In the genomic region with DNA sequence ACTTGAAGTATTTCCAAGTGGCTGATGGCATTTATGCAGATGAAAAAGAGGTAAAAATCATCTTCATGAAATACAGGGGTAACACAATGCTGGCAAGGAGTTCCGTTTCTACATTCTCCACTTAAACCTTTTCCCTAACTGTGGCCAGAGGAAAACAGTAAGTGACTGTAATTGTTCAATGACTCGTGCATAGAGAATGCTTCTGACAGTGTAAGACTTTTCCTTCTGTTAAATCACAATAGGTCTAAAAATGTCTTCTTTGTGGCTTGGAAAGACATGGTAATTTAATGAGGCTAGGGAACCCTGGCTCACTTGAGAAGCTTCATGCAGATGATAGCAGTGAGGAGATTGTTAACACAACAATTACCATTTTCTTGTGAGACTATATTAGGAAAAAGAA, we compare ENCODE assay signal across 12 cellular contexts. TPM values are rescaled to one million over a fixed set of nuclear protein-coding genes. Genes with fewer than 3 reads are reported as not detected.
DNase-seq lines count a peak whose midpoint lies in the region; ATAC-seq, FAIRE-seq and TF ChIP-seq lines count a peak whose summit lies in the region.
"Had no signal": no experiment of that assay in that cellular context is flagged by ENCODE, and none has a peak within 500 bp of the region (broad histone marks: within the 10 kb centered on the region; RNA-seq: fewer than 3 reads in every experiment).

No MANE protein-coding gene starts in this region.

- H3K27me3 ChIP-seq in GM23248 (replicated peaks; ENCODE audit: insufficient read depth), result no peaks in the 10 kb centered on the region

- in situ Hi-C loops in GM23248 (cut with MboI), result no loop called here

- peak overlapping the region; percentile 23; the same call in 1 of the 2 replicates for H2AFZ ChIP-seq in GM23248

- no peaks in the 10 kb centered on the region for H3K36me3 ChIP-seq in GM23248 (ENCODE audit: low read depth)

- WGBS in GM23248 (ENCODE audit: low coverage in 1 of 2, low lambda C conversion rate in 2 of 2, missing lambda C conversion rate in 2 of 2), 2 experiments, result 4% methylated on average over 2 of the region's 2 CpGs

- no peaks in the 10 kb centered on the region for H3K79me2 ChIP-seq in GM23248 (ENCODE audit: insufficient read depth)

- H3K9me3 ChIP-seq in GM23248 (ENCODE audit: low read depth), result no peaks in the 10 kb centered on the region
- H3K9me3 ChIP-seq: Caco-2 had no signal

- H3K4me2 ChIP-seq in GM23248 (ENCODE audit: unreplicated experiment), result peak overlapping the region; percentile 68

- DNase-seq in GM23248 (peak; percentile 73), fibroblast of villous mesenchyme (ENCODE audit: low read depth) (peak; percentile 21), retinal pigment epithelial cell (ENCODE audit: low read depth) (peak; percentile 66), activated gamma-delta T cell (lab: John Stamatoyannopoulos, UW) (no peak), GM19239 (ENCODE audit: insufficient read length, low spot score) (no peak), NCI-H1417 (lab: John Stamatoyannopoulos, UW) (no peak)
- DNase-seq in stimulated activated naive CD4-positive, alpha-beta T cell (lab: John Stamatoyannopoulos, UW), result no peak
- DNase-seq: activated CD4-positive, alpha-beta T cell treated with anti-CD3 and anti-CD28 coated beads for 48 hours; Caco-2; NCI-H1417 treated with DMSO at 0.1 percent for 48 hours had no signal

- H3K4me1 ChIP-seq in GM23248 (ENCODE audit: insufficient read depth), result peaks cover 18% of the 10 kb centered on the region
- H3K4me1 ChIP-seq: Caco-2 had no signal

- no peak for TF ChIP-seq CTCF in fibroblast of villous mesenchyme (IDR thresholded peaks at IDR 0.05; ENCODE audit: insufficient read depth, low read depth, low read length)
- TF ChIP-seq CTCF in retinal pigment epithelial cell (conservative IDR thresholded peaks at IDR 0.05; ENCODE audit: low read depth, low read length), result no peak

- H3F3A ChIP-seq in GM23248 (ENCODE audit: insufficient read depth), result peaks cover 17% of the 10 kb centered on the region

- peak overlapping the region; percentile 15; the same call in 1 of the 2 replicates for H3K9ac ChIP-seq in GM23248

- no peak for FAIRE-seq in GM19239 (lab: Jason Lieb, UNC)

- H3K27ac ChIP-seq in GM23248, result peak overlapping the region; percentile 48
- H3K27ac ChIP-seq: skin epidermis had no signal

- H3K4me3 ChIP-seq in GM23248 (peak overlapping the region; percentile 15; the same call in 1 of the 2 replicates), fibroblast of villous mesenchyme (ENCODE audit: low read depth, low read length) (no peak overlapping the region), retinal pigment epithelial cell (ENCODE audit: low read length) (no peak overlapping the region)
- H3K4me3 ChIP-seq: skin epidermis had no signal

- peak; percentile 91 for ATAC-seq in SK-N-SH treated with all-trans-retinoic acid at 6 μM for 48 hours

- H3K9me2 ChIP-seq in GM23248 (ENCODE audit: insufficient read depth), result no peaks in the 10 kb centered on the region

- H4K20me1 ChIP-seq in GM23248 (ENCODE audit: insufficient read depth), result no peaks in the 10 kb centered on the region

TF ChIP-seq in SK-N-SH treated with all-trans-retinoic acid at 6 μM for 48 hours, 23 proteins besides CTCF, POLR2A, EP300 and RAD21:
- no peak for TF ChIP-seq ZNF70 (CRISPR knock-in tag; IDR thresholded peaks at IDR 0.05)
- no peak for TF ChIP-seq TCF4 (CRISPR knock-in tag; IDR thresholded peaks at IDR 0.05; ENCODE audit: borderline replicate concordance)
- TF ChIP-seq ISL1 (CRISPR knock-in tag; IDR thresholded peaks at IDR 0.05), result peak; percentile 84
- no peak for TF ChIP-seq ZFP3 (CRISPR knock-in tag; IDR thresholded peaks at IDR 0.05)
- no peak for TF ChIP-seq ARNTL (CRISPR knock-in tag; IDR thresholded peaks at IDR 0.05; ENCODE audit: borderline replicate concordance, low read depth)

RNA-seq across cellular contexts. Expression of a gene that starts 50.3 kb away (rescaled TPM):
- total RNA-seq in GM23248 (2014; rRNA removed; shearing (Covaris generic)), result 104 and 109 TPM in 2 replicates
- polyA plus RNA-seq in GM23248 (2016; fragmentation: Nextera tagmentation; extraction: Ambion mirVana), result 236 and 252 TPM in 2 replicates
- total RNA-seq in fibroblast of villous mesenchyme, result 106 and 114 TPM in 2 replicates

Comparison
In these comparisons a context has a peak if more than half of its experiments do, and no peak if none do; other contexts are left out.
1. DNase-seq: peak in GM23248 (single experiment), fibroblast of villous mesenchyme (single experiment) and retinal pigment epithelial cell (single experiment); none in activated gamma-delta T cell (single experiment), stimulated activated naive CD4-positive, alpha-beta T cell (0 of 6), GM19239 (single experiment) and NCI-H1417 (0 of 3).